ENCODE assay signal across 8 cellular contexts in genomic region chr3:195907730-195908438, GRCh38. TPM values are rescaled to one million over a fixed set of nuclear protein-coding genes. Genes with fewer than 3 reads are reported as not detected.
DNase-seq lines count a peak whose midpoint lies in the region; ATAC-seq and TF ChIP-seq lines count a peak whose summit lies in the region.

No MANE protein-coding gene starts in this region.

- H3K4me2 ChIP-seq in PC-3 (ENCODE audit: low read length), result peak overlapping the region; percentile 98

- peak overlapping the region; percentile 97 for H3K27ac Mint-ChIP-seq in activated T-helper 2 cell treated with anti-CD3 and anti-CD28 coated beads, Interferon-gamma antibody, Interleukin-2, Interleukin-4, amounts not matched to agents 10 μg/mL and 5 μg/mL and 100 μg/mL, durations not matched to agents 14 hours and 24 hours and 36 hours
- no peak overlapping the region for H3K27ac Mint-ChIP-seq in progenitor cell of endocrine pancreas

- no peaks in the 10 kb centered on the region for H3K36me3 ChIP-seq in PC-3 (ENCODE audit: low read depth, low read length)

- H4K20me1 ChIP-seq in PC-3 (ENCODE audit: low read length), result no peaks in the 10 kb centered on the region

- H3K4me3 ChIP-seq in PC-3 (ENCODE audit: low read length), result peak overlapping the region; percentile 74

- H3K36me3 Mint-ChIP-seq in activated T-helper 2 cell treated with anti-CD3 and anti-CD28 coated beads, Interferon-gamma antibody, Interleukin-2, Interleukin-4, amounts not matched to agents 10 μg/mL and 5 μg/mL and 100 μg/mL, durations not matched to agents 14 hours and 24 hours and 36 hours (ENCODE audit: low read depth), result peaks cover 37% of the 10 kb centered on the region
- H3K36me3 Mint-ChIP-seq in progenitor cell of endocrine pancreas (ENCODE audit: insufficient read depth), result peaks cover 3% of the 10 kb centered on the region

- BruUV-seq in PC-3 (replicated peaks; lab: Mats Ljungman, UMichigan), result no TSS peak

- 0 out of 2 replicates have a peak overlapping the region, but pooled peaks have one; percentile 13 for H3K9ac ChIP-seq in PC-3 (ENCODE audit: low read length)

- peak overlapping the region; percentile 99 for H3K4me3 Mint-ChIP-seq in activated T-helper 2 cell treated with anti-CD3 and anti-CD28 coated beads, Interferon-gamma antibody, Interleukin-2, Interleukin-4, amounts not matched to agents 10 μg/mL and 5 μg/mL and 100 μg/mL, durations not matched to agents 14 hours and 24 hours and 36 hours (ENCODE audit: low read depth)
- peak overlapping the region; percentile 81 for H3K4me3 Mint-ChIP-seq in progenitor cell of endocrine pancreas (ENCODE audit: low read depth)

- H3K4me1 Mint-ChIP-seq in activated T-helper 2 cell treated with anti-CD3 and anti-CD28 coated beads, Interferon-gamma antibody, Interleukin-2, Interleukin-4, amounts not matched to agents 10 μg/mL and 5 μg/mL and 100 μg/mL, durations not matched to agents 14 hours and 24 hours and 36 hours (ENCODE audit: low read depth), result peaks cover 43% of the 10 kb centered on the region
- peaks cover 33% of the 10 kb centered on the region for H3K4me1 Mint-ChIP-seq in progenitor cell of endocrine pancreas (ENCODE audit: low read depth)

- TF ChIP-seq CTCF in PC-3 (conservative IDR thresholded peaks at IDR 0.05; ENCODE audit: low read depth, low read length) (no peak), progenitor cell of endocrine pancreas (IDR thresholded peaks at IDR 0.05; ENCODE audit: unreplicated experiment) (no peak)

- POLR2A ChIA-PET in PC-3 (lab: Charles Lee; ENCODE audit: unreplicated experiment), result no interaction called here

- peaks cover 57% of the 10 kb centered on the region for H3K79me2 ChIP-seq in PC-3 (ENCODE audit: low read length)

- H3K9me3 ChIP-seq in PC-3 (ENCODE audit: low read length), result no peaks in the 10 kb centered on the region

- H3K27me3 Mint-ChIP-seq in activated T-helper 2 cell treated with anti-CD3 and anti-CD28 coated beads, Interferon-gamma antibody, Interleukin-2, Interleukin-4, amounts not matched to agents 10 μg/mL and 5 μg/mL and 100 μg/mL, durations not matched to agents 14 hours and 24 hours and 36 hours (ENCODE audit: low read depth), result no peaks in the 10 kb centered on the region
- H3K27me3 Mint-ChIP-seq in progenitor cell of endocrine pancreas, result no peaks in the 10 kb centered on the region

- no peak overlapping the region for H3K27ac ChIP-seq in PC-3 (ENCODE audit: low read length)

- no peaks in the 10 kb centered on the region for H3K9me2 ChIP-seq in PC-3 (replicated peaks; ENCODE audit: low read length)

- peaks cover 55% of the 10 kb centered on the region for H3K4me1 ChIP-seq in PC-3 (ENCODE audit: insufficient read depth, low read length)

- H3K9me3 Mint-ChIP-seq in activated T-helper 2 cell treated with anti-CD3 and anti-CD28 coated beads, Interferon-gamma antibody, Interleukin-2, Interleukin-4, amounts not matched to agents 10 μg/mL and 5 μg/mL and 100 μg/mL, durations not matched to agents 14 hours and 24 hours and 36 hours, result no peaks in the 10 kb centered on the region
- H3K9me3 Mint-ChIP-seq in progenitor cell of endocrine pancreas (ENCODE audit: low read depth), result no peaks in the 10 kb centered on the region

- CTCF ChIA-PET in PC-3 (lab: Charles Lee), result interaction anchor here (1.0 to 1.1 kb wide), 2 partner anchors 13 to 45 kb away, joined by 3 read pairs; no protein-coding TSS in a partner anchor

- peak; percentile 50 for DNase-seq in NCI-H1436 (lab: John Stamatoyannopoulos, UW)
- no peak for DNase-seq in NCI-H1436 treated with DMSO at 0.1 percent for 48 hours (lab: John Stamatoyannopoulos, UW)
- DNase-seq in PC-3, result peak; percentile 56
- DNase-seq in activated T-helper 2 cell treated with anti-CD3 and anti-CD28 coated beads, Interferon-gamma antibody, Interleukin-2, Interleukin-4, amounts not matched to agents 10 μg/mL and 5 μg/mL and 100 μg/mL, durations not matched to agents 14 hours and 24 hours and 36 hours (ENCODE audit: low spot score), result peak; percentile 52
- peak; percentile 56 for DNase-seq in glomerular visceral epithelial cell (ENCODE audit: extremely low spot score)
- DNase-seq in progenitor cell of endocrine pancreas (ENCODE audit: low spot score, unreplicated experiment), result no peak

- H3K27me3 ChIP-seq in PC-3 (ENCODE audit: low read length), result no peaks in the 10 kb centered on the region

- H3F3A ChIP-seq in PC-3 (ENCODE audit: low read length, unreplicated experiment), result no peaks in the 10 kb centered on the region

- intact Hi-C loops in PC-3 (cut with micrococcal nuclease), result loop anchor here (1.0 kb wide), 1 partner anchor 12 kb away; no protein-coding TSS in a partner anchor
- intact Hi-C loops in activated T-helper 2 cell treated with anti-CD3 and anti-CD28 coated beads, Interferon-gamma antibody, Interleukin-2, Interleukin-4, amounts not matched to agents 10 μg/mL and 5 μg/mL and 100 μg/mL, durations not matched to agents 14 hours and 24 hours and 36 hours (cut with micrococcal nuclease), result loop anchor here (1.0 to 5.0 kb wide), 6 partner anchors 7 to 466 kb away; partner anchors contain the start of genes ACAP2 and PPP1R2

- no peak overlapping the region for H2AFZ ChIP-seq in PC-3 (ENCODE audit: low read length)

- peak; percentile 30 for ATAC-seq in HG03175 (IDR thresholded peaks at IDR 0.05; ENCODE audit: unreplicated experiment)
- ATAC-seq in PC-3, result peak; percentile 14
- no peak for ATAC-seq in GM19455 (IDR thresholded peaks at IDR 0.05; ENCODE audit: unreplicated experiment)

RNA-seq across cellular contexts. Expression of gene TNK2, which starts 0.5 kb away (rescaled TPM):
- 43.7 and 49.3 TPM in 2 replicates for total RNA-seq in PC-3 (2014; rRNA removed)
- 122 and 123 TPM in 2 replicates for total RNA-seq in activated T-helper 2 cell treated with anti-CD3 and anti-CD28 coated beads, Interferon-gamma antibody, Interleukin-2, Interleukin-4, amounts not matched to agents 10 μg/mL and 5 μg/mL and 100 μg/mL, durations not matched to agents 14 hours and 24 hours and 36 hours
- total RNA-seq in progenitor cell of endocrine pancreas, result 57.3 and 73.6 TPM in 2 replicates

Comparison
In these comparisons a context has a peak if more than half of its experiments do, and no peak if none do; other contexts are left out.
1. DNase-seq: peak in NCI-H1436 (single experiment), PC-3 (single experiment), activated T-helper 2 cell treated with anti-CD3 and anti-CD28 coated beads, Interferon-gamma antibody, Interleukin-2, Interleukin-4, amounts not matched to agents 10 μg/mL and 5 μg/mL and 100 μg/mL, durations not matched to agents 14 hours and 24 hours and 36 hours (single experiment) and glomerular visceral epithelial cell (single experiment); none in NCI-H1436 treated with DMSO at 0.1 percent for 48 hours (single experiment) and progenitor cell of endocrine pancreas (single experiment).